8 cellular contexts compared by ENCODE assay signal in the genomic region with DNA sequence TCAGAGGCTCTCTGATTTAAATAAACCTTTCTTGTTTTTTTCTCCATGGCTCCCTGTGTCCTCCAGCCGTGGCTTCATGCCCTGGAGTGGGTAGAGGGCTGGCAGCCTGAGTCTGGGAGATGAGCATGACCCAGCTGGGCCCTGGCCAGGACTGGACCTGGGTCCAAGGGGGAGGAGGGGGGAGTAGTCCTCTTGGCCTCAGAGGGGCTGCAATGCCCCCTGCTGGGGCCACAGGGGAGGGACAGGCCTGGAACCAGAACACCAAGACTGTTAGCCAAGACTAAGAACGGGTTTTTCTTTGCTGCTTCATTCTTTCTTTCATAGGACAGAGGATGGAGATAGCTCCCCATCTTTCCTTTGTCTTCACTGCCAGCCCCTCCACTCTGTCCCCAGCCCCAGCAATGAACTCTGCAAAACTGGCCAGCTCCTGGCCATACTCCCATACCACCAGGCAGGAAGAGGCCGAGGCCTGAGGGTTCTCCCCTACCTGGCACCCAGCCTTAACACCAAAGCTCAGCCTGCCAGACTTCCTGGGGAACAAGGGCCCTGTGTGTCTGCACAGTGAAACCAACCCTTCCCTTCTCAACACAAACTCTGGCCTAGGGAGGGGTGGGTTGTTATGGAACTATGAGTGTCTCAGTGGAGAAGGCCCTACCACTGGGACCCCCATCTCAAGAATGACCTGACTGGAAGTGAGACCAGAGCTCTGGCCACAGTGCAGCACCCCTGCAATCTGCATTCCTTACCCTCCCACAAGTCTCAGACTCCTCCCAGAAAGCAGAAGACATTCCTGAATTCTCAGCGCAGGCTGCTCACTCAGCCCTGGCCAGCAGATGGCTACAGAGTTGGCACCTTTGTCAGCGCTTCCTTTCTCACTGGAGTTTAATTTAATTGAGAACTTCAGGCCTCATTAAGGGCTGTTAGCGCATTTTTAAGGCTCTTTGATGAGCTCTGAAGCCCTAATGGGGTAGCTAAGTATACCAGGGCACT. TPM values are rescaled to one million over a fixed set of nuclear protein-coding genes. Genes with fewer than 3 reads are reported as not detected.
A peak's percentile ranks its signal among the peaks of the same experiment; 100 is the strongest.
DNase-seq lines count a peak whose midpoint lies in the region; ATAC-seq and TF ChIP-seq lines count a peak whose summit lies in the region.

No MANE protein-coding gene starts in this region.

- DNase-seq in D341Med (ENCODE audit: low spot score) (peak; percentile 77), KBM-7 (peak; percentile 36), adipocyte (ENCODE audit: low read depth) (peak; percentile 83), Right ventricle myocardium superior (peak; percentile 92), prostate gland (ENCODE audit: low spot score) (peak; percentile 63), T-cell (no peak), activated T-cell treated with anti-CD3 and anti-CD28 coated beads for 4 hours (no peak)
- no peak for DNase-seq in stimulated activated CD4-positive, alpha-beta T cell treated with anti-CD3 and anti-CD28 coated beads, Interleukin-4, amount 100 ng/mL, for 4 hours

- H3K4me1 ChIP-seq in adipocyte (ENCODE audit: control insufficient read depth, insufficient read depth, low read length) (peaks cover 67% of the 10 kb centered on the region), prostate gland (replicated peaks) (peaks cover 15% of the 10 kb centered on the region)

- TF ChIP-seq POLR2A in prostate gland (IDR thresholded peaks at IDR 0.05), result no peak

- H3K27me3 ChIP-seq in adipocyte (replicated peaks; ENCODE audit: control insufficient read depth, insufficient read depth, low read length) (no peaks in the 10 kb centered on the region), prostate gland (replicated peaks; ENCODE audit: insufficient read depth) (no peaks in the 10 kb centered on the region)

- H3K27me3 Mint-ChIP-seq in T-cell, result no peaks in the 10 kb centered on the region

- no peaks in the 10 kb centered on the region for H3K36me3 Mint-ChIP-seq in T-cell

- H3K36me3 ChIP-seq in adipocyte (ENCODE audit: control insufficient read depth, insufficient read depth, low read length, severe bottlenecking) (peaks cover 36% of the 10 kb centered on the region), prostate gland (no peaks in the 10 kb centered on the region)

- H3K9ac ChIP-seq in adipocyte (ENCODE audit: low read length), result peak overlapping the region; percentile 81

- H3K4me1 Mint-ChIP-seq in T-cell, result peaks cover 8 to 10% (median 8%) of the 10 kb centered on the region in 3 donors

- peak; percentile 61 for ATAC-seq in Right ventricle myocardium superior (ENCODE audit: poor library complexity)
- ATAC-seq in T-cell (replicated peaks in 1 of 4), result no peak

- POLR2A ChIA-PET in T-cell (lab: Charles Lee), result interaction anchor here in 1 of 2 donors (0.6 to 0.8 kb wide), 2 partner anchors 12 to 525 kb away, joined by 3 to 6 read pairs; a partner anchor contains a TSS

- H3K4me3 ChIP-seq in adipocyte (ENCODE audit: low read length), result no peak overlapping the region
- H3K4me3 ChIP-seq in prostate gland, result no peak overlapping the region

- TF ChIP-seq CTCF in prostate gland (IDR thresholded peaks at IDR 0.05), result peak; percentile 41 to 90 (median 64)

- H3K9me3 ChIP-seq in adipocyte (ENCODE audit: control insufficient read depth, low read length) (no peaks in the 10 kb centered on the region), prostate gland (no peaks in the 10 kb centered on the region)

- H3K4me3 Mint-ChIP-seq in T-cell, result no peak overlapping the region

- H3K27ac Mint-ChIP-seq in T-cell, result no peak overlapping the region

- H3K9me3 Mint-ChIP-seq in T-cell, result no peaks in the 10 kb centered on the region

- in situ Hi-C loops in KBM-7 (cut with MboI; ENCODE audit: low pct_unique_long_range_greater_than_20kb, low sequenced_read_pairs), result loop anchor here (10.0 kb wide), 1 partner anchor 60 kb away; no protein-coding TSS in a partner anchor

- peak overlapping the region; percentile 69 to 80 for H3K27ac ChIP-seq in prostate gland

- intact Hi-C loops in Right ventricle myocardium superior (cut with DNase I) (loop anchor here (5.0 kb wide), 1 partner anchor 62 kb away; no protein-coding TSS in a partner anchor), prostate gland (cut with DNase I) (loop anchor here (1.0 to 5.0 kb wide), 2 partner anchors 61 to 137 kb away; no protein-coding TSS in a partner anchor)

- CTCF ChIA-PET in T-cell (lab: Charles Lee), result interaction anchor here (0.7 to 2.1 kb wide), 4 partner anchors 10 to 138 kb away, joined by 3 to 8 read pairs (median 6); a partner anchor contains a TSS

- 10% methylated on average over 6 of the region's 6 CpGs for WGBS in prostate gland

RNA-seq across cellular contexts. Expression of a gene that starts 11.0 kb away (rescaled TPM):
- total RNA-seq in Right ventricle myocardium superior (181 TPM), prostate gland (10 to 100 TPM; 18.5 to 58.9 TPM), T-cell (1 to 10 TPM; 1.3 to 8.0 (median 3.4) TPM)

RNA-seq across cellular contexts. Expression of a gene that starts 12.5 kb away (rescaled TPM):
- total RNA-seq in Right ventricle myocardium superior, result 853 TPM
- total RNA-seq in prostate gland, result 100 to 1,000 TPM; 650 to 805 TPM
- 100 to 1,000 TPM; 394 to 454 (median 404) TPM for total RNA-seq in T-cell

RNA-seq across cellular contexts. Expression of a gene that starts 17.7 kb away (rescaled TPM):
- total RNA-seq in Right ventricle myocardium superior, result 0.56 TPM
- total RNA-seq in prostate gland, result not detected
- total RNA-seq in T-cell, result not detected

RNA-seq across cellular contexts. Expression of a gene that starts 22.9 kb away (rescaled TPM):
- total RNA-seq in Right ventricle myocardium superior, result 19.4 TPM
- 10 to 100 TPM; 44.5 to 59.9 TPM for total RNA-seq in prostate gland
- 10 to 100 TPM; 14.6 to 21.8 (median 20.3) TPM for total RNA-seq in T-cell

RNA-seq across cellular contexts. Expression of a gene that starts 31.0 kb away (rescaled TPM):
- 3.7 TPM for total RNA-seq in Right ventricle myocardium superior
- 10 to 100 TPM; 20.8 to 34.4 TPM for total RNA-seq in prostate gland
- 10 to 100 TPM in 4 of 5 donors, 1 to 10 TPM in 1; 9.9 to 35.0 (median 13.6) TPM for total RNA-seq in T-cell

Comparison
In these comparisons a context has a peak if more than half of its experiments do, and no peak if none do; other contexts are left out.
1. DNase-seq: peak in D341Med (single experiment), KBM-7 (single experiment), adipocyte (single experiment), Right ventricle myocardium superior (single experiment) and prostate gland (single experiment); none in stimulated activated CD4-positive, alpha-beta T cell treated with anti-CD3 and anti-CD28 coated beads, Interleukin-4, amount 100 ng/mL, for 4 hours (0 of 2), T-cell (0 of 34) and activated T-cell treated with anti-CD3 and anti-CD28 coated beads for 4 hours (single experiment).